ENCODE assay signal across 27 cellular contexts in the genomic region with DNA sequence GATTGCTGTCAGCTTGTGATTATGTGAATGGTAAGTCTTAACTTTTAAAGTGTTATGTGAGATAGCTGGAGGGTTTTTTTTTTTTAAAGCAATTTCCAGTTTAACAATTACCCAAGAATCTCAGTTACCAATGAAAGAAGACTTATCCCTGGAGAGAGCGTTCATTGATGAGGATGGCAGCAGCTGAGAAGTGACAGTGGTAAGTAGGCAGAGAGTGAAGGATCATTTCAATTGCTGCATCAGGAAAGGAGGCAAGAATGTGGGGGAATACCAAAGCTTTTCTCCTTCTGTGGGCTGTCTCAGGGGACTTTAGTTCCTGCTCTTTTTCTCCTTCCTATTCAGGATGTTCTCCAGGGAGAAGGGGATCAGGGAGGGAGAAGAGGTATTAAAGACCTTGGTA.
"Had no signal": no experiment of that assay in that cellular context is flagged by ENCODE, and none has a peak within 500 bp of the region (broad histone marks: within the 10 kb centered on the region; RNA-seq: fewer than 3 reads in every experiment).

No MANE protein-coding gene starts in this region.

- ATAC-seq: activated CD8-positive, alpha-beta T cell treated with anti-CD3 and anti-CD28 coated beads for 36 hours; left lung; lower lobe of right lung; mucosa of descending colon; natural killer cell treated with Interleukin-12 subunit alpha and Interleukin-12 subunit beta and Interleukin-15 and Interleukin-18, amount 100 ng/mL, for 72 hours; right cardiac atrium; stimulated activated naive B cell treated with anti-CD40 and anti-IgM and Interleukin-4, amounts not matched to agents 10 μg/mL and 1 μg/mL and 100 μg/mL, for 72 hours; upper lobe of right lung had no signal

- H3K27me3 ChIP-seq: ascending aorta, cardiac muscle cell, dorsolateral prefrontal cortex, left lung, stomach, thyroid gland, upper lobe of right lung had no signal

- H3K4me1 Mint-ChIP-seq: activated CD4-positive, alpha-beta T cell treated with anti-CD3 and anti-CD28 coated beads, Interleukin-2, amount 10 ng/mL, durations not matched to agents 7 days and 5 days; activated naive CD4-positive, alpha-beta T cell treated with anti-CD3 and anti-CD28 coated beads, Interleukin-2, amount 10 ng/mL, durations not matched to agents 7 days and 5 days; activated naive CD8-positive, alpha-beta T cell treated with anti-CD3 and anti-CD28 coated beads, Interleukin-2, amount 10 ng/mL, durations not matched to agents 7 days and 5 days; stimulated activated naive B cell treated with anti-CD40 and anti-IgM and Interleukin-4, amounts not matched to agents 10 μg/mL and 1 μg/mL and 100 μg/mL, for 72 hours had no signal

- H3K9ac ChIP-seq: parathyroid adenoma had no signal

- H3K27ac Mint-ChIP-seq: activated CD4-positive, alpha-beta T cell treated with anti-CD3 and anti-CD28 coated beads, Interleukin-2, amount 10 ng/mL, durations not matched to agents 7 days and 5 days; activated CD8-positive, alpha-beta T cell treated with anti-CD3 and anti-CD28 coated beads for 36 hours; activated naive CD4-positive, alpha-beta T cell treated with anti-CD3 and anti-CD28 coated beads, Interleukin-2, amount 10 ng/mL, durations not matched to agents 7 days and 5 days; activated naive CD8-positive, alpha-beta T cell treated with anti-CD3 and anti-CD28 coated beads, Interleukin-2, amount 10 ng/mL, durations not matched to agents 7 days and 5 days; natural killer cell treated with Interleukin-12 subunit alpha and Interleukin-12 subunit beta and Interleukin-15 and Interleukin-18, amount 100 ng/mL, for 72 hours; stimulated activated naive B cell treated with anti-CD40 and anti-IgM and Interleukin-4, amounts not matched to agents 10 μg/mL and 1 μg/mL and 100 μg/mL, for 72 hours; T-helper 1 cell treated with Interleukin-12 subunit alpha and Interleukin-12 subunit beta and Interleukin-4 antibody, amounts not matched to agents 30 μg/mL and 1 μg/mL, for 36 hours had no signal

- H3K4me3 ChIP-seq: ascending aorta, cardiac muscle cell, coronary artery, dorsolateral prefrontal cortex, left lung, lower lobe of right lung, mucosa of descending colon, stomach, thyroid gland, upper lobe of right lung had no signal

- H3K27me3 Mint-ChIP-seq: activated CD4-positive, alpha-beta T cell treated with anti-CD3 and anti-CD28 coated beads, Interleukin-2, amount 10 ng/mL, durations not matched to agents 7 days and 5 days; activated CD8-positive, alpha-beta T cell treated with anti-CD3 and anti-CD28 coated beads for 36 hours; activated naive CD4-positive, alpha-beta T cell treated with anti-CD3 and anti-CD28 coated beads, Interleukin-2, amount 10 ng/mL, durations not matched to agents 7 days and 5 days; activated naive CD8-positive, alpha-beta T cell treated with anti-CD3 and anti-CD28 coated beads, Interleukin-2, amount 10 ng/mL, durations not matched to agents 7 days and 5 days; natural killer cell treated with Interleukin-12 subunit alpha and Interleukin-12 subunit beta and Interleukin-15 and Interleukin-18, amount 100 ng/mL, for 72 hours; stimulated activated naive B cell treated with anti-CD40 and anti-IgM and Interleukin-4, amounts not matched to agents 10 μg/mL and 1 μg/mL and 100 μg/mL, for 72 hours had no signal

- H3K27ac ChIP-seq: ascending aorta, cardiac muscle cell, coronary artery, dorsolateral prefrontal cortex, left lung, lower lobe of right lung, parathyroid adenoma, stomach, thyroid gland, upper lobe of right lung had no signal

- H3K9me3 Mint-ChIP-seq: activated CD8-positive, alpha-beta T cell treated with anti-CD3 and anti-CD28 coated beads for 36 hours; activated naive CD4-positive, alpha-beta T cell treated with anti-CD3 and anti-CD28 coated beads, Interleukin-2, amount 10 ng/mL, durations not matched to agents 7 days and 5 days; brain; stimulated activated naive B cell treated with anti-CD40 and anti-IgM and Interleukin-4, amounts not matched to agents 10 μg/mL and 1 μg/mL and 100 μg/mL, for 72 hours; T-helper 1 cell treated with Interleukin-12 subunit alpha and Interleukin-12 subunit beta and Interleukin-4 antibody, amounts not matched to agents 30 μg/mL and 1 μg/mL, for 36 hours had no signal

- H3K4me3 Mint-ChIP-seq: activated CD4-positive, alpha-beta T cell treated with anti-CD3 and anti-CD28 coated beads, Interleukin-2, amount 10 ng/mL, durations not matched to agents 7 days and 5 days; activated CD8-positive, alpha-beta T cell treated with anti-CD3 and anti-CD28 coated beads for 36 hours; activated naive CD4-positive, alpha-beta T cell treated with anti-CD3 and anti-CD28 coated beads, Interleukin-2, amount 10 ng/mL, durations not matched to agents 7 days and 5 days; activated naive CD8-positive, alpha-beta T cell treated with anti-CD3 and anti-CD28 coated beads, Interleukin-2, amount 10 ng/mL, durations not matched to agents 7 days and 5 days; brain; natural killer cell treated with Interleukin-12 subunit alpha and Interleukin-12 subunit beta and Interleukin-15 and Interleukin-18, amount 100 ng/mL, for 72 hours; stimulated activated naive B cell treated with anti-CD40 and anti-IgM and Interleukin-4, amounts not matched to agents 10 μg/mL and 1 μg/mL and 100 μg/mL, for 72 hours; T-helper 1 cell treated with Interleukin-12 subunit alpha and Interleukin-12 subunit beta and Interleukin-4 antibody, amounts not matched to agents 30 μg/mL and 1 μg/mL, for 36 hours had no signal

- H3K36me3 Mint-ChIP-seq: activated naive CD4-positive, alpha-beta T cell treated with anti-CD3 and anti-CD28 coated beads, Interleukin-2, amount 10 ng/mL, durations not matched to agents 7 days and 5 days; activated naive CD8-positive, alpha-beta T cell treated with anti-CD3 and anti-CD28 coated beads, Interleukin-2, amount 10 ng/mL, durations not matched to agents 7 days and 5 days; brain; natural killer cell treated with Interleukin-12 subunit alpha and Interleukin-12 subunit beta and Interleukin-15 and Interleukin-18, amount 100 ng/mL, for 72 hours; stimulated activated naive B cell treated with anti-CD40 and anti-IgM and Interleukin-4, amounts not matched to agents 10 μg/mL and 1 μg/mL and 100 μg/mL, for 72 hours had no signal

- H3K4me1 ChIP-seq: ascending aorta, left lung, lower lobe of right lung, parathyroid adenoma, stomach, thyroid gland, upper lobe of right lung had no signal

- DNase-seq: activated CD4-positive, alpha-beta T cell treated with anti-CD3 and anti-CD28 coated beads for 1 hour; activated CD4-positive, alpha-beta T cell treated with anti-CD3 and anti-CD28 coated beads, Interleukin-2, amount 10 ng/mL, durations not matched to agents 7 days and 5 days; activated CD8-positive, alpha-beta T cell treated with anti-CD3 and anti-CD28 coated beads for 36 hours; activated naive CD4-positive, alpha-beta T cell treated with anti-CD3 and anti-CD28 coated beads, Interleukin-2, amount 10 ng/mL, durations not matched to agents 7 days and 5 days; activated naive CD8-positive, alpha-beta T cell treated with anti-CD3 and anti-CD28 coated beads, Interleukin-2, amount 10 ng/mL, durations not matched to agents 7 days and 5 days; activated T-cell treated with anti-CD3 and anti-CD28 coated beads, Interleukin-2, amount 50 U/mL, for 48 hours; dorsolateral prefrontal cortex; effector memory CD4-positive, alpha-beta T cell; left lung; lower lobe of right lung; mesenchymal stem cell; mucosa of descending colon; right cardiac atrium; stimulated activated CD4-positive, alpha-beta T cell treated with anti-CD3 and anti-CD28 coated beads, Interleukin-15, amount 100 ng/mL, for 24 hours; stimulated activated CD4-positive, alpha-beta T cell treated with anti-CD3 and anti-CD28 coated beads, Interleukin-2, amount 100 ng/mL, for 24 hours; stimulated activated naive B cell treated with anti-CD40 and anti-IgM and Interleukin-4, amounts not matched to agents 10 μg/mL and 1 μg/mL and 100 μg/mL, for 72 hours; stomach; T-helper 9 cell; thyroid gland; upper lobe of right lung had no signal

- H3K9me3 ChIP-seq: ascending aorta, left lung, lower lobe of right lung, mucosa of descending colon, stomach, thyroid gland, upper lobe of right lung had no signal

- H3K36me3 ChIP-seq: ascending aorta, cardiac muscle cell, left lung, lower lobe of right lung, stomach, thyroid gland, upper lobe of right lung had no signal
